ENCODE assay signal across 6 cellular contexts in the genomic region with DNA sequence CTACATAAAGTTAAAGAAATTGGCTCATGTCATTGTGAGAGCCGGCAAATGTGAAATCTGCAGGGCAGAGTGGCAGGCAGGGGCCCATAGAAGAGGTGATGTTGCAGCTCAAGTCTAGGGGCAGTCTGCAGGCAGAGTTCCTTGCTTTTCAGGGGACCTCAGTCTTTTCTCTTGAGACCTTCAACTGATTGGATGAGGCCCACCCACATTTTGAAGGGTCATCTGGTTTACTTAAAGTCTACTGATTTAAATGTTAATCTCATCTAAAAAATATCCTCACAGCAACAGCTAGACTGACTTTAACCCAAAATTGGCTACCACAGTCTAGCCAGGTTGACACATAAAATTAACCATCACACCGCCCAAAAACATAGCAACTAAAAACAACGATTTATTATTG.
"Had no signal": no experiment of that assay in that cellular context is flagged by ENCODE, and none has a peak within 500 bp of the region (broad histone marks: within the 10 kb centered on the region; RNA-seq: fewer than 3 reads in every experiment).

No MANE protein-coding gene starts in this region.

- H3K27ac Mint-ChIP-seq: GM23338, H9 had no signal

- H3K4me2 ChIP-seq: GM23338 had no signal

- H3K4me1 Mint-ChIP-seq: IgD-negative memory B cell had no signal

- H3K4me3 Mint-ChIP-seq: GM23338, H9, IgD-negative memory B cell had no signal

- H3K36me3 Mint-ChIP-seq: IgD-negative memory B cell had no signal

- H2AFZ ChIP-seq: GM23338 had no signal

- ATAC-seq: GM23338, HepG2 had no signal

- DNase-seq: H9, HCEC 1CT, KG1 had no signal

- H3K4me3 ChIP-seq: GM23338 had no signal
